ENCODE assay signal across 1 cellular context in genomic region chr17:59329558-59330313, GRCh38.
TF ChIP-seq lines count a peak whose summit lies in the region.

No MANE protein-coding gene starts in this region.

TF ChIP-seq in HepG2, 621 proteins besides CTCF, POLR2A, EP300 and RAD21 (continued from another document and continues in another):
- TF ChIP-seq ZNF646 (CRISPR knock-in tag; IDR thresholded peaks at IDR 0.05) (0 out of 2 replicates have a peak, but pooled peaks have one; percentile 2), HNRNPUL1 (IDR thresholded peaks at IDR 0.05; ENCODE audit: low read depth, low read length) (no peak), ZNF891 (CRISPR knock-in tag; IDR thresholded peaks at IDR 0.05) (no peak), TBX3 (IDR thresholded peaks at IDR 0.05; ENCODE audit: borderline replicate concordance) (no peak), SALL2 (CRISPR knock-in tag; IDR thresholded peaks at IDR 0.05) (no peak), SOX13 (IDR thresholded peaks at IDR 0.05) (no peak; the same call in 1 of the 2 replicates), SOX13 (CRISPR knock-in tag; conservative IDR thresholded peaks at IDR 0.05 in 1 of 2, IDR thresholded peaks at IDR 0.05 in 1 of 2) (peak in 1 of 2 experiments; percentile 72; a peak in 2 of 4 replicates), GMEB2 (CRISPR knock-in tag; IDR thresholded peaks at IDR 0.05; ENCODE audit: low read depth) (no peak), JUNB (CRISPR knock-in tag; IDR thresholded peaks at IDR 0.05; ENCODE audit: borderline replicate concordance) (no peak), FOXA1 (IDR thresholded peaks at IDR 0.05) (no peak), FOXA1 (CRISPR knock-in tag; IDR thresholded peaks at IDR 0.05) (peak; percentile 52; the same call in 1 of the 2 replicates), EZH2 (conservative IDR thresholded peaks at IDR 0.05; ENCODE audit: low read depth, low read length) (no peak), SOX5 (CRISPR knock-in tag; IDR thresholded peaks at IDR 0.05; ENCODE audit: borderline replicate concordance) (peak; percentile 73; the same call in 1 of the 2 replicates), MAFK (conservative IDR thresholded peaks at IDR 0.05 in 1 of 2, IDR thresholded peaks at IDR 0.05 in 1 of 2; ENCODE audit: low read length in 2 of 2) (no peak), ATF4 (CRISPR knock-in tag; IDR thresholded peaks at IDR 0.05) (no peak), ZGPAT (CRISPR knock-in tag; IDR thresholded peaks at IDR 0.05) (peak; percentile 53; the same call in 1 of the 2 replicates), AHDC1 (CRISPR knock-in tag; IDR thresholded peaks at IDR 0.05; ENCODE audit: borderline replicate concordance) (0 out of 2 replicates have a peak, but pooled peaks have one; percentile 37), TAF15 (IDR thresholded peaks at IDR 0.05; ENCODE audit: low read depth, low read length, poor library complexity, severe bottlenecking) (no peak), FOXA3 (CRISPR knock-in tag; IDR thresholded peaks at IDR 0.05) (peak; percentile 63), PPARG (CRISPR knock-in tag; conservative IDR thresholded peaks at IDR 0.05) (peak; percentile 81), ZNF749 (CRISPR knock-in tag; IDR thresholded peaks at IDR 0.05; ENCODE audit: borderline replicate concordance) (peak; percentile 76; the same call in 1 of the 2 replicates), FOXO1 (CRISPR knock-in tag; IDR thresholded peaks at IDR 0.05) (peak; percentile 45; the same call in 1 of the 2 replicates), MIXL1 (CRISPR knock-in tag; IDR thresholded peaks at IDR 0.05) (peak; percentile 39; the same call in 1 of the 2 replicates), ZBTB42 (CRISPR knock-in tag; IDR thresholded peaks at IDR 0.05) (no peak), TARDBP (CRISPR knock-in tag; IDR thresholded peaks at IDR 0.05) (0 out of 2 replicates have a peak, but pooled peaks have one; percentile 27), NR2C2 (CRISPR knock-in tag; IDR thresholded peaks at IDR 0.05; ENCODE audit: borderline replicate concordance) (peak; percentile 35; the same call in 1 of the 2 replicates), ZNF280B (CRISPR knock-in tag; IDR thresholded peaks at IDR 0.05; ENCODE audit: borderline replicate concordance) (no peak), CCAR2 (optimal IDR thresholded peaks at IDR 0.05; ENCODE audit: low read depth, low read length) (no peak), TSC22D2 (CRISPR knock-in tag; IDR thresholded peaks at IDR 0.05; ENCODE audit: borderline replicate concordance) (peak; percentile 90; the same call in 1 of the 2 replicates), GATA4 (IDR thresholded peaks at IDR 0.05; ENCODE audit: borderline replicate concordance, low read depth) (peak; percentile 22; the same call in 1 of the 2 replicates), ZBTB25 (CRISPR knock-in tag; IDR thresholded peaks at IDR 0.05) (peak; percentile 70; the same call in 1 of the 2 replicates), HNRNPK (IDR thresholded peaks at IDR 0.05; ENCODE audit: low read depth, low read length, poor library complexity, severe bottlenecking) (peak; percentile 93), CREB3 (CRISPR knock-in tag; IDR thresholded peaks at IDR 0.05) (no peak), MIER3 (CRISPR knock-in tag; IDR thresholded peaks at IDR 0.05; ENCODE audit: borderline replicate concordance) (peak; percentile 70; the same call in 1 of the 2 replicates), ARID3A (IDR thresholded peaks at IDR 0.05; ENCODE audit: low read depth, low read length) (peak; percentile 57), AHR (CRISPR knock-in tag; IDR thresholded peaks at IDR 0.05) (no peak)
